Comparison of ENCODE assay signal across 16 cellular contexts in genomic region chr18:46458472-46458871, GRCh38.
"Had no signal": no experiment of that assay in that cellular context is flagged by ENCODE, and none has a peak within 500 bp of the region (broad histone marks: within the 10 kb centered on the region; RNA-seq: fewer than 3 reads in every experiment).

No MANE protein-coding gene starts in this region.

- H3K27ac ChIP-seq: body of pancreas, left ventricle myocardium inferior, ovary, thyroid gland had no signal

- H3K4me3 ChIP-seq: body of pancreas, left ventricle myocardium inferior, ovary, smooth muscle cell, thyroid gland had no signal

- H3K4me2 ChIP-seq: smooth muscle cell had no signal

- H3K4me1 ChIP-seq: body of pancreas, left ventricle myocardium inferior, thyroid gland had no signal

- H3K27me3 ChIP-seq: body of pancreas, ovary, thyroid gland had no signal

- H3K9me3 ChIP-seq: body of pancreas, left ventricle myocardium inferior, ovary, thyroid gland had no signal

- H3K36me3 ChIP-seq: ovary, thyroid gland had no signal

- DNase-seq: activated CD4-positive, alpha-beta T cell treated with anti-CD3 and anti-CD28 coated beads, Interleukin-2, amount 10 ng/mL, durations not matched to agents 7 days and 5 days; activated CD8-positive, alpha-beta T cell treated with anti-CD3 and anti-CD28 coated beads, Interleukin-2, amount 10 ng/mL, durations not matched to agents 7 days and 5 days; activated naive CD4-positive, alpha-beta T cell treated with anti-CD3 and anti-CD28 coated beads for 36 hours; activated T-cell treated with anti-CD3 and anti-CD28 coated beads, Interleukin-2, amount 50 U/mL, for 24 hours; body of pancreas; caudate nucleus; effector memory CD8-positive, alpha-beta T cell; foreskin fibroblast; glutamatergic neuron; hippocampal formation; kidney glomerular epithelial cell; left ventricle myocardium inferior; ovary; stimulated activated naive B cell treated with anti-CD40 and anti-IgM and Interleukin-4, amounts not matched to agents 10 μg/mL and 1 μg/mL and 100 μg/mL, for 72 hours; thyroid gland had no signal
